ENCODE assay signal across 17 cellular contexts in the genomic region with DNA sequence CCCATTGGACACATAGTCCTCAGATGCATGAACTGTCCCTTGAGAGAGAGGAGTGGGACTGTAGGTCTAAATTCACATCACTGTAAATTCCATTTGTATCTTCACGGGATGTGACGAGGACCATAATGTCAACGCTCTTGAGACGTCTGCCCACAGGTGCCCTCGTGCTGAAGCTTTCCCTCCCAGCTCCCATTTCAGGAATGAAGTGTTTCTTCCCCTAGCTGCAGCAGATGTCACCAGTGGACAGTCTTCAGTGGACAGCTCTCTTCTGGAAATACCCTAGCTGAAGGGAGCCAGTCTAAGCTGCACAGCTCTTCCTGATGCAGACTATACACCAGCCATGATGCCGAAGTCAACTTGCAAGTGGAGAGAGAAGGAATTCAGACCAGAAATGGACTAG.
DNase-seq lines count a peak whose midpoint lies in the region; ATAC-seq and TF ChIP-seq lines count a peak whose summit lies in the region.
"Had no signal": no experiment of that assay in that cellular context is flagged by ENCODE, and none has a peak within 500 bp of the region (broad histone marks: within the 10 kb centered on the region; RNA-seq: fewer than 3 reads in every experiment).

No MANE protein-coding gene starts in this region.

- H3K27ac ChIP-seq in heart left ventricle (peak overlapping the region in 9 of 12 donors; percentile 55 to 86 (median 78)), foreskin keratinocyte (peak overlapping the region; percentile 83), neuronal stem cell (replicated peaks; ENCODE audit: low read length) (no peak overlapping the region), suprapubic skin (no peak overlapping the region)

- H3K4me2 ChIP-seq in neuronal stem cell (ENCODE audit: insufficient read depth, low read length, poor library complexity, severe bottlenecking): no peak overlapping the region

- H3K36me3 ChIP-seq in heart left ventricle: no peaks in the 10 kb centered on the region
- H3K36me3 ChIP-seq in neuronal stem cell (replicated peaks in 1 of 2; ENCODE audit: control insufficient read depth in 2 of 2, insufficient read depth in 2 of 2, low read length in 2 of 2): no peaks in the 10 kb centered on the region
- no peaks in the 10 kb centered on the region for H3K36me3 ChIP-seq in suprapubic skin
- H3K36me3 ChIP-seq: left lung had no signal

- intact Hi-C loops in heart left ventricle (cut with DNase I): loop anchor here in 4 of 10 donors (5.0 to 10.0 kb wide), 5 partner anchors 52 to 585 kb away; partner anchors contain the start of gene CDYL (in 2 of the 4)
- intact Hi-C loops in cardiac septum (cut with DNase I): loop anchor here (5.0 to 10.0 kb wide), 3 partner anchors 35 to 452 kb away; partner anchors contain the start of gene CDYL

- peak in 1 of 4 donors; percentile 15 for ATAC-seq in heart left ventricle
- no peak for ATAC-seq in foreskin keratinocyte
- ATAC-seq in HG02588 (IDR thresholded peaks at IDR 0.05; ENCODE audit: unreplicated experiment): no peak
- ATAC-seq: activated naive CD8-positive, alpha-beta T cell treated with anti-CD3 and anti-CD28 coated beads, Interleukin-2, amount 50 U/mL, for 24 hours; CD8-positive, alpha-beta T cell; stimulated activated naive CD8-positive, alpha-beta T cell treated with anti-CD3 and anti-CD28 coated beads, Interleukin-15, amount 100 ng/mL, for 72 hours had no signal

- no peak overlapping the region for H3K9ac ChIP-seq in neuronal stem cell (ENCODE audit: low read depth, low read length, poor library complexity)

- TF ChIP-seq POLR2A in heart left ventricle (IDR thresholded peaks at IDR 0.05) (no peak), suprapubic skin (IDR thresholded peaks at IDR 0.05) (no peak)

- H4K91ac ChIP-seq in neuronal stem cell (ENCODE audit: low read depth, low read length, poor library complexity): no peak overlapping the region

- DNase-seq in heart left ventricle: no peak
- no peak for DNase-seq in cardiac septum (ENCODE audit: low spot score)
- DNase-seq in foreskin keratinocyte: no peak
- no peak for DNase-seq in neuronal stem cell (ENCODE audit: low spot score)
- DNase-seq in suprapubic skin (ENCODE audit: low spot score in 2 of 2): no peak
- no peak for DNase-seq in activated naive CD4-positive, alpha-beta T cell (lab: John Stamatoyannopoulos, UW)
- no peak for DNase-seq in NCI-H1930 (lab: John Stamatoyannopoulos, UW)
- DNase-seq: activated CD4-positive, alpha-beta T cell treated with anti-CD3 and anti-CD28 coated beads, Interleukin-2, amount 10 ng/mL, durations not matched to agents 7 days and 5 days; activated naive CD8-positive, alpha-beta T cell treated with anti-CD3 and anti-CD28 coated beads, Interleukin-2, amount 50 U/mL, for 24 hours; activated T-cell treated with anti-CD3 and anti-CD28 coated beads, Interleukin-2, amount 50 U/mL, for 48 hours; EL; NCI-H2081; NCI-H748 treated with DMSO at 0.1 percent for 48 hours; stimulated activated naive CD8-positive, alpha-beta T cell treated with anti-CD3 and anti-CD28 coated beads, Interleukin-15, amount 100 ng/mL, for 72 hours had no signal

- peaks cover 0 to 34% (median 24%) of the 10 kb centered on the region in 12 donors for H3K4me1 ChIP-seq in heart left ventricle
- H3K4me1 ChIP-seq in foreskin keratinocyte: peaks cover 18% of the 10 kb centered on the region
- H3K4me1 ChIP-seq in neuronal stem cell (ENCODE audit: control insufficient read depth in 2 of 2, insufficient read depth in 1 of 2, low read depth in 1 of 2, low read length in 2 of 2): no peaks in the 10 kb centered on the region
- H3K4me1 ChIP-seq in suprapubic skin: peaks cover 34% of the 10 kb centered on the region

- no peak overlapping the region for H4K8ac ChIP-seq in neuronal stem cell (ENCODE audit: low read depth, low read length)

- no peak overlapping the region for H3K14ac ChIP-seq in neuronal stem cell (ENCODE audit: low read length)

- no peak overlapping the region for H2BK15ac ChIP-seq in neuronal stem cell (ENCODE audit: low read length)

- 69 to 85% (median 73%) methylated on average over 6 of the region's 6 CpGs for WGBS in heart left ventricle, 4 donors
- no CpG with 5 or more reads among the region's 6 CpGs for WGBS in neuronal stem cell (ENCODE audit: extremely low coverage in 2 of 2, insufficient read length in 2 of 2, insufficient replicate concordance in 1 of 2), 2 donors
- WGBS in suprapubic skin: 92% methylated on average over 6 of the region's 6 CpGs

- no peak overlapping the region for H3K23ac ChIP-seq in neuronal stem cell (ENCODE audit: low read depth, low read length, poor library complexity)

- H3K4me3 ChIP-seq in heart left ventricle (no peak overlapping the region), neuronal stem cell (ENCODE audit: low read length in 2 of 2) (no peak overlapping the region), suprapubic skin (no peak overlapping the region)
- H3K4me3 ChIP-seq: left lung had no signal

- no peak overlapping the region for H2AK5ac ChIP-seq in neuronal stem cell (ENCODE audit: low read depth, low read length)

- no peak overlapping the region for H2BK12ac ChIP-seq in neuronal stem cell (ENCODE audit: low read length)

- H2BK5ac ChIP-seq in neuronal stem cell (ENCODE audit: low read length): no peak overlapping the region

- H3K27me3 ChIP-seq in heart left ventricle (no peaks in the 10 kb centered on the region), foreskin keratinocyte (no peaks in the 10 kb centered on the region), neuronal stem cell (ENCODE audit: control insufficient read depth in 3 of 3, insufficient read depth in 3 of 3, low read depth in 1 of 3, low read length in 3 of 3) (no peaks in the 10 kb centered on the region), suprapubic skin (no peaks in the 10 kb centered on the region)
- H3K27me3 ChIP-seq: left lung had no signal

- no peak overlapping the region for H2BK120ac ChIP-seq in neuronal stem cell (ENCODE audit: low read depth, low read length)

- no peak overlapping the region for H2AFZ ChIP-seq in neuronal stem cell (ENCODE audit: low read length)

- no peak for TF ChIP-seq EP300 in suprapubic skin (IDR thresholded peaks at IDR 0.05)

- no peaks in the 10 kb centered on the region for H3K79me1 ChIP-seq in neuronal stem cell (ENCODE audit: low read depth, low read length)

- TF ChIP-seq CTCF in heart left ventricle (IDR thresholded peaks at IDR 0.05) (no peak), foreskin keratinocyte (conservative IDR thresholded peaks at IDR 0.05) (no peak), suprapubic skin (IDR thresholded peaks at IDR 0.05) (no peak)

- H3K4ac ChIP-seq in neuronal stem cell (ENCODE audit: low read length): no peak overlapping the region

- peak overlapping the region; percentile 7 for H3K18ac ChIP-seq in neuronal stem cell (ENCODE audit: low read length)

- H3K9me3 ChIP-seq in heart left ventricle (no peaks in the 10 kb centered on the region), neuronal stem cell (replicated peaks in 1 of 2; ENCODE audit: control insufficient read depth in 2 of 2, insufficient read depth in 1 of 2, low read depth in 1 of 2, low read length in 2 of 2) (no peaks in the 10 kb centered on the region), suprapubic skin (no peaks in the 10 kb centered on the region)
- H3K9me3 ChIP-seq: left lung had no signal

Comparison
In these comparisons a context has a peak if more than half of its experiments do, and no peak if none do; other contexts are left out.
1. H3K27ac ChIP-seq: peak in heart left ventricle (9 of 12) and foreskin keratinocyte (single experiment); none in neuronal stem cell (single experiment) and suprapubic skin (single experiment).